17 cellular contexts compared by ENCODE assay signal in genomic region chr16:23742761-23743160, GRCh38. TPM values are rescaled to one million over a fixed set of nuclear protein-coding genes. Genes with fewer than 3 reads are reported as not detected.
"Had no signal": no experiment of that assay in that cellular context is flagged by ENCODE, and none has a peak within 500 bp of the region (broad histone marks: within the 10 kb centered on the region; RNA-seq: fewer than 3 reads in every experiment).

No MANE protein-coding gene starts in this region.

- DNase-seq: activated CD4-positive, alpha-beta T cell treated with anti-CD3 and anti-CD28 coated beads for 1 hour; activated CD4-positive, alpha-beta T cell treated with anti-CD3 and anti-CD28 coated beads, Interleukin-2, amount 50 U/mL, for 48 hours; activated gamma-delta T cell; activated naive CD8-positive, alpha-beta T cell treated with anti-CD3 and anti-CD28 coated beads for 36 hours; activated T-cell treated with anti-CD3 and anti-CD28 coated beads, Interleukin-2, amount 50 U/mL, for 48 hours; brain microvascular endothelial cell; cerebellar nuclear complex; dermis blood vessel endothelial cell; left ventricle myocardium superior; mesenchymal stem cell; nephron progenitor cell had no signal

- H3K4me1 Mint-ChIP-seq: activated naive CD8-positive, alpha-beta T cell treated with anti-CD3 and anti-CD28 coated beads for 36 hours; nephron progenitor cell had no signal

- H3K4me3 Mint-ChIP-seq: activated naive CD8-positive, alpha-beta T cell treated with anti-CD3 and anti-CD28 coated beads for 36 hours; nephron progenitor cell; T-helper 1 cell treated with Interleukin-12 subunit alpha and Interleukin-12 subunit beta and Interleukin-4 antibody, amounts not matched to agents 30 μg/mL and 1 μg/mL, for 36 hours had no signal

- H3K27ac Mint-ChIP-seq: activated naive CD8-positive, alpha-beta T cell treated with anti-CD3 and anti-CD28 coated beads for 36 hours; nephron progenitor cell; T-helper 1 cell treated with Interleukin-12 subunit alpha and Interleukin-12 subunit beta and Interleukin-4 antibody, amounts not matched to agents 30 μg/mL and 1 μg/mL, for 36 hours had no signal

- H3K27me3 ChIP-seq: brain microvascular endothelial cell, tibial nerve had no signal

- H3K36me3 Mint-ChIP-seq: activated naive CD8-positive, alpha-beta T cell treated with anti-CD3 and anti-CD28 coated beads for 36 hours had no signal

- H3K27ac ChIP-seq: brain microvascular endothelial cell, tibial nerve had no signal

- H3K9me3 Mint-ChIP-seq: activated naive CD8-positive, alpha-beta T cell treated with anti-CD3 and anti-CD28 coated beads for 36 hours; nephron progenitor cell; T-helper 1 cell treated with Interleukin-12 subunit alpha and Interleukin-12 subunit beta and Interleukin-4 antibody, amounts not matched to agents 30 μg/mL and 1 μg/mL, for 36 hours had no signal

- H3K36me3 ChIP-seq: brain microvascular endothelial cell, tibial nerve had no signal

- H3K4me1 ChIP-seq: tibial nerve had no signal

- H3K4me3 ChIP-seq: tibial nerve had no signal

- ATAC-seq: esophagus mucosa, left ventricle myocardium superior had no signal

RNA-seq across cellular contexts. Expression of gene CHP2, which starts 12.1 kb away (rescaled TPM):
- total RNA-seq: activated naive CD8-positive, alpha-beta T cell treated with anti-CD3 and anti-CD28 coated beads for 36 hours; dermis blood vessel endothelial cell; fibroblast of villous mesenchyme; left ventricle myocardium superior; osteoblast had no signal

RNA-seq across cellular contexts. Expression of gene ERN2, which starts 29.7 kb away (rescaled TPM):
- total RNA-seq: activated naive CD8-positive, alpha-beta T cell treated with anti-CD3 and anti-CD28 coated beads for 36 hours; dermis blood vessel endothelial cell; left ventricle myocardium superior; osteoblast; tibial nerve had no signal
- polyA plus RNA-seq: keratinocyte had no signal
